ENCODE assay signal across 23 cellular contexts in genomic region chr3:151198849-151199248, GRCh38. TPM values are rescaled to one million over a fixed set of nuclear protein-coding genes. Genes with fewer than 3 reads are reported as not detected.
DNase-seq lines count a peak whose midpoint lies in the region; ATAC-seq and TF ChIP-seq lines count a peak whose summit lies in the region.
"Had no signal": no experiment of that assay in that cellular context is flagged by ENCODE, and none has a peak within 500 bp of the region (broad histone marks: within the 10 kb centered on the region; RNA-seq: fewer than 3 reads in every experiment).

No MANE protein-coding gene starts in this region.

- 0 out of 2 replicates have a peak, but pooled peaks cover 3% of the 10 kb centered on the region for H3K36me3 ChIP-seq in GM23338 (ENCODE audit: insufficient read depth)
- H3K36me3 ChIP-seq: left lung, neutrophil, SJCRH30, thoracic aorta had no signal

- no peaks in the 10 kb centered on the region for H3K4me1 ChIP-seq in GM23338 (ENCODE audit: insufficient read depth)
- H3K4me1 ChIP-seq: left lung, SJCRH30 had no signal

- no peak for DNase-seq in activated naive CD4-positive, alpha-beta T cell treated with anti-CD3 and anti-CD28 coated beads, Interleukin-2, amount 10 ng/mL, durations not matched to agents 7 days and 5 days
- no peak for DNase-seq in activated naive CD4-positive, alpha-beta T cell (lab: John Stamatoyannopoulos, UW)
- DNase-seq in NCI-H748 (lab: John Stamatoyannopoulos, UW; ENCODE audit: unreplicated experiment), result peak; percentile 77
- no peak for DNase-seq in activated naive CD8-positive, alpha-beta T cell treated with anti-CD3 and anti-CD28 coated beads, Interleukin-2, amount 50 U/mL, for 24 hours
- DNase-seq in stimulated activated naive CD8-positive, alpha-beta T cell treated with anti-CD3 and anti-CD28 coated beads, Interleukin-15, amount 100 ng/mL, for 72 hours, result no peak
- no peak for DNase-seq in HCEC 1CT
- DNase-seq in GM23338 (ENCODE audit: low spot score), result no peak
- DNase-seq: activated CD4-positive, CD25-positive, alpha-beta regulatory T cell treated with anti-CD3 and anti-CD28 coated beads, Interleukin-2, amount 50 U/mL, for 72 hours; aorta; effector memory CD4-positive, alpha-beta T cell; left lung; NCI-H1105 treated with DMSO at 0.1 percent for 48 hours; NCI-H69; retina; SJCRH30; stimulated activated CD4-positive, alpha-beta T cell treated with anti-CD3 and anti-CD28 coated beads, Interleukin-12 subunit alpha, Interleukin-12 subunit beta, amount 100 ng/mL, for 4 hours; T1000 had no signal

- H3K4me1 Mint-ChIP-seq in activated naive CD4-positive, alpha-beta T cell treated with anti-CD3 and anti-CD28 coated beads, Interleukin-2, amount 10 ng/mL, durations not matched to agents 7 days and 5 days, result peaks cover 40% of the 10 kb centered on the region
- peaks cover 58% of the 10 kb centered on the region for H3K4me1 Mint-ChIP-seq in activated naive CD8-positive, alpha-beta T cell treated with anti-CD3 and anti-CD28 coated beads, Interleukin-2, amount 50 U/mL, for 24 hours
- H3K4me1 Mint-ChIP-seq in stimulated activated naive CD8-positive, alpha-beta T cell treated with anti-CD3 and anti-CD28 coated beads, Interleukin-15, amount 100 ng/mL, for 72 hours, result peaks cover 35% of the 10 kb centered on the region
- H3K4me1 Mint-ChIP-seq in GM23338, result no peaks in the 10 kb centered on the region

- no peak for ATAC-seq in activated naive CD8-positive, alpha-beta T cell treated with anti-CD3 and anti-CD28 coated beads, Interleukin-2, amount 50 U/mL, for 24 hours
- no peak for ATAC-seq in stimulated activated naive CD8-positive, alpha-beta T cell treated with anti-CD3 and anti-CD28 coated beads, Interleukin-15, amount 100 ng/mL, for 72 hours
- no peak for ATAC-seq in GM23338
- ATAC-seq: HCT116, Panc1 had no signal

- CTCF ChIA-PET in activated naive CD4-positive, alpha-beta T cell treated with anti-CD3 and anti-CD28 coated beads, Interleukin-2, amount 10 ng/mL, durations not matched to agents 7 days and 5 days (lab: Charles Lee), result interaction anchor here (1.2 kb wide), 1 partner anchor 29 kb away, joined by 3 read pairs; no protein-coding TSS in a partner anchor

- no peaks in the 10 kb centered on the region for H3K27me3 Mint-ChIP-seq in activated naive CD4-positive, alpha-beta T cell treated with anti-CD3 and anti-CD28 coated beads, Interleukin-2, amount 10 ng/mL, durations not matched to agents 7 days and 5 days
- peaks cover 2% of the 10 kb centered on the region for H3K27me3 Mint-ChIP-seq in activated naive CD8-positive, alpha-beta T cell treated with anti-CD3 and anti-CD28 coated beads, Interleukin-2, amount 50 U/mL, for 24 hours
- H3K27me3 Mint-ChIP-seq in stimulated activated naive CD8-positive, alpha-beta T cell treated with anti-CD3 and anti-CD28 coated beads, Interleukin-15, amount 100 ng/mL, for 72 hours, result no peaks in the 10 kb centered on the region
- H3K27me3 Mint-ChIP-seq in GM23338 (ENCODE audit: insufficient read depth, low read depth, poor library complexity), result no peaks in the 10 kb centered on the region

- peak overlapping the region; percentile 98 for H3K27ac Mint-ChIP-seq in activated naive CD4-positive, alpha-beta T cell treated with anti-CD3 and anti-CD28 coated beads, Interleukin-2, amount 10 ng/mL, durations not matched to agents 7 days and 5 days
- H3K27ac Mint-ChIP-seq in activated naive CD8-positive, alpha-beta T cell treated with anti-CD3 and anti-CD28 coated beads, Interleukin-2, amount 50 U/mL, for 24 hours, result peak overlapping the region; percentile 98
- H3K27ac Mint-ChIP-seq in stimulated activated naive CD8-positive, alpha-beta T cell treated with anti-CD3 and anti-CD28 coated beads, Interleukin-15, amount 100 ng/mL, for 72 hours, result peak overlapping the region; percentile 59 to 97
- no peak overlapping the region for H3K27ac Mint-ChIP-seq in GM23338

- no peak overlapping the region for H3K27ac ChIP-seq in GM23338 (ENCODE audit: low read depth)
- H3K27ac ChIP-seq: neutrophil, SJCRH30, thoracic aorta had no signal

- no peaks in the 10 kb centered on the region for H3K9me2 ChIP-seq in GM23338 (ENCODE audit: insufficient read depth)

- no peaks in the 10 kb centered on the region for H3K79me2 ChIP-seq in GM23338 (replicated peaks; ENCODE audit: insufficient read depth)

- no peak for TF ChIP-seq CTCF in GM23338 (conservative IDR thresholded peaks at IDR 0.05; ENCODE audit: low read depth in 2 of 2)

- peaks cover 9% of the 10 kb centered on the region for H3K9me3 Mint-ChIP-seq in activated naive CD4-positive, alpha-beta T cell treated with anti-CD3 and anti-CD28 coated beads, Interleukin-2, amount 10 ng/mL, durations not matched to agents 7 days and 5 days
- peaks cover 13% of the 10 kb centered on the region for H3K9me3 Mint-ChIP-seq in activated naive CD8-positive, alpha-beta T cell treated with anti-CD3 and anti-CD28 coated beads, Interleukin-2, amount 50 U/mL, for 24 hours
- H3K9me3 Mint-ChIP-seq in stimulated activated naive CD8-positive, alpha-beta T cell treated with anti-CD3 and anti-CD28 coated beads, Interleukin-15, amount 100 ng/mL, for 72 hours, result peaks cover 0 to 5% of the 10 kb centered on the region in 2 donors
- H3K9me3 Mint-ChIP-seq in GM23338, result no peaks in the 10 kb centered on the region

- no peaks in the 10 kb centered on the region for H3K27me3 ChIP-seq in GM23338 (ENCODE audit: insufficient read depth)
- H3K27me3 ChIP-seq: left lung, neutrophil had no signal

- no peaks in the 10 kb centered on the region for H4K20me1 ChIP-seq in GM23338 (replicated peaks; ENCODE audit: insufficient read depth)

- H3K4me3 Mint-ChIP-seq in activated naive CD4-positive, alpha-beta T cell treated with anti-CD3 and anti-CD28 coated beads, Interleukin-2, amount 10 ng/mL, durations not matched to agents 7 days and 5 days, result peak overlapping the region; percentile 88
- H3K4me3 Mint-ChIP-seq in activated naive CD8-positive, alpha-beta T cell treated with anti-CD3 and anti-CD28 coated beads, Interleukin-2, amount 50 U/mL, for 24 hours, result peak overlapping the region; percentile 89
- H3K4me3 Mint-ChIP-seq in stimulated activated naive CD8-positive, alpha-beta T cell treated with anti-CD3 and anti-CD28 coated beads, Interleukin-15, amount 100 ng/mL, for 72 hours, result peak overlapping the region; percentile 72 to 88
- no peak overlapping the region for H3K4me3 Mint-ChIP-seq in GM23338

- H2AFZ ChIP-seq in GM23338, result no peak overlapping the region

- no peaks in the 10 kb centered on the region for H3F3A ChIP-seq in GM23338 (replicated peaks; ENCODE audit: low read depth)

- no peak overlapping the region for H3K4me3 ChIP-seq in GM23338
- H3K4me3 ChIP-seq: left lung, SJCRH30, thoracic aorta had no signal

- peaks cover 67% of the 10 kb centered on the region for H3K36me3 Mint-ChIP-seq in activated naive CD4-positive, alpha-beta T cell treated with anti-CD3 and anti-CD28 coated beads, Interleukin-2, amount 10 ng/mL, durations not matched to agents 7 days and 5 days
- H3K36me3 Mint-ChIP-seq in activated naive CD8-positive, alpha-beta T cell treated with anti-CD3 and anti-CD28 coated beads, Interleukin-2, amount 50 U/mL, for 24 hours (ENCODE audit: low read depth), result peaks cover 62% of the 10 kb centered on the region
- H3K36me3 Mint-ChIP-seq in GM23338 (ENCODE audit: low read depth), result 0 out of 3 replicates have a peak, but pooled peaks cover 5% of the 10 kb centered on the region

- no peak overlapping the region for H3K4me2 ChIP-seq in GM23338

TF ChIP-seq in GM23338, 12 proteins besides CTCF, POLR2A, EP300 and RAD21 (continues in another document):
- no peak for TF ChIP-seq ZNF331 (CRISPR knock-in tag; IDR thresholded peaks at IDR 0.05; ENCODE audit: low read depth)
- TF ChIP-seq JUNB (IDR thresholded peaks at IDR 0.05; ENCODE audit: unreplicated experiment), result no peak
- TF ChIP-seq EZH2phosphoT487 (IDR thresholded peaks at IDR 0.05; ENCODE audit: unreplicated experiment), result no peak
- no peak for TF ChIP-seq REST (IDR thresholded peaks at IDR 0.05; ENCODE audit: unreplicated experiment)
- no peak for TF ChIP-seq STAT1 (IDR thresholded peaks at IDR 0.05; ENCODE audit: unreplicated experiment)
- no peak for TF ChIP-seq POLR2AphosphoS5 (IDR thresholded peaks at IDR 0.05; ENCODE audit: low read depth)

RNA-seq across cellular contexts. Expression of gene GPR171, which starts 4.2 kb away (rescaled TPM):
- total RNA-seq in GM23338 (2014; rRNA removed; shearing (Covaris generic)), result not detected in 2 replicates
- polyA plus RNA-seq in GM23338 (2016; fragmentation: Nextera tagmentation; extraction: Ambion mirVana), result 2.4 and 3.4 TPM in 2 replicates
- total RNA-seq: Daoy, glomerular endothelial cell, SJCRH30 had no signal
